ENCODE assay signal across 1 cellular context in genomic region chr5:65903581-65903980, GRCh38.
TF ChIP-seq lines count a peak whose summit lies in the region.

No MANE protein-coding gene starts in this region.

TF ChIP-seq in GM23338, 12 proteins besides CTCF, POLR2A, EP300 and RAD21 (continued from another document):
- TF ChIP-seq ETS1 (IDR thresholded peaks at IDR 0.05) (no peak), EZH2phosphoT487 (IDR thresholded peaks at IDR 0.05; ENCODE audit: unreplicated experiment) (no peak), JUNB (IDR thresholded peaks at IDR 0.05; ENCODE audit: unreplicated experiment) (no peak), CREB1 (CRISPR knock-in tag; IDR thresholded peaks at IDR 0.05; ENCODE audit: low read depth) (no peak), POLR2AphosphoS5 (IDR thresholded peaks at IDR 0.05; ENCODE audit: low read depth) (no peak), NANOG (IDR thresholded peaks at IDR 0.05; ENCODE audit: borderline replicate concordance) (no peak), ZNF462 (CRISPR knock-in tag; IDR thresholded peaks at IDR 0.05) (no peak), REST (IDR thresholded peaks at IDR 0.05; ENCODE audit: unreplicated experiment) (no peak), ZNF114 (CRISPR knock-in tag; IDR thresholded peaks at IDR 0.05) (no peak)
